8 cellular contexts compared by ENCODE assay signal in genomic region chr3:56467108-56467507, GRCh38. TPM values are rescaled to one million over a fixed set of nuclear protein-coding genes. Genes with fewer than 3 reads are reported as not detected.
DNase-seq lines count a peak whose midpoint lies in the region; ATAC-seq, FAIRE-seq and TF ChIP-seq lines count a peak whose summit lies in the region.

No MANE protein-coding gene starts in this region.

- peak overlapping the region; percentile 85 for H3K4me2 ChIP-seq in GM23338

- H3K4me3 Mint-ChIP-seq in GM23338, result peak overlapping the region; percentile 96
- peak overlapping the region; percentile 66 for H3K4me3 Mint-ChIP-seq in activated naive CD8-positive, alpha-beta T cell treated with anti-CD3 and anti-CD28 coated beads, Interleukin-2, amount 50 U/mL, for 24 hours

- H3K36me3 ChIP-seq in GM23338 (ENCODE audit: insufficient read depth), result no peaks in the 10 kb centered on the region
- H3K36me3 ChIP-seq in heart right ventricle, result no peaks in the 10 kb centered on the region
- H3K36me3 ChIP-seq in pancreas, result no peaks in the 10 kb centered on the region

- peaks cover 3% of the 10 kb centered on the region; the same call in 1 of the 2 replicates for H4K20me1 ChIP-seq in GM23338 (replicated peaks; ENCODE audit: insufficient read depth)

- H3K9me3 Mint-ChIP-seq in GM23338, result no peaks in the 10 kb centered on the region
- no peaks in the 10 kb centered on the region for H3K9me3 Mint-ChIP-seq in activated naive CD8-positive, alpha-beta T cell treated with anti-CD3 and anti-CD28 coated beads, Interleukin-2, amount 50 U/mL, for 24 hours

- 0 out of 2 replicates have a peak, but pooled peaks cover 5% of the 10 kb centered on the region for H3F3A ChIP-seq in GM23338 (replicated peaks; ENCODE audit: low read depth)

- H3K9me3 ChIP-seq in heart right ventricle, result no peaks in the 10 kb centered on the region
- no peaks in the 10 kb centered on the region for H3K9me3 ChIP-seq in pancreas

- peaks cover 14% of the 10 kb centered on the region for H3K4me1 Mint-ChIP-seq in GM23338
- H3K4me1 Mint-ChIP-seq in activated naive CD8-positive, alpha-beta T cell treated with anti-CD3 and anti-CD28 coated beads, Interleukin-2, amount 50 U/mL, for 24 hours, result peaks cover 5% of the 10 kb centered on the region

- ATAC-seq in GM23338 (peak; percentile 86), heart right ventricle (peak; percentile 59 to 96 (median 88)), pancreas (peak; percentile 92 to 98 (median 96)), GM18870 (IDR thresholded peaks at IDR 0.05; ENCODE audit: unreplicated experiment) (no peak), GM21367 (IDR thresholded peaks at IDR 0.05; ENCODE audit: unreplicated experiment) (no peak)
- peak; percentile 63 for ATAC-seq in activated naive CD8-positive, alpha-beta T cell treated with anti-CD3 and anti-CD28 coated beads, Interleukin-2, amount 50 U/mL, for 24 hours

- TF ChIP-seq CTCF in AG09319 (IDR thresholded peaks at IDR 0.05; ENCODE audit: low read depth, low read length), result no peak
- TF ChIP-seq CTCF in GM23338 (conservative IDR thresholded peaks at IDR 0.05; ENCODE audit: low read depth in 2 of 2), result no peak
- no peak for TF ChIP-seq CTCF in heart right ventricle (IDR thresholded peaks at IDR 0.05)
- no peak for TF ChIP-seq CTCF in pancreas (IDR thresholded peaks at IDR 0.05)

- intact Hi-C loops in heart right ventricle (cut with DNase I), result no loop called here
- intact Hi-C loops in pancreas (cut with DNase I), result no loop called here

- H3K4me1 ChIP-seq in GM23338 (ENCODE audit: insufficient read depth) (no peaks in the 10 kb centered on the region), heart right ventricle (peaks cover 0 to 11% (median 9%) of the 10 kb centered on the region in 9 donors), pancreas (no peaks in the 10 kb centered on the region)

- no peak for FAIRE-seq in pancreas (lab: Jason Lieb, UNC)

- H3K27ac Mint-ChIP-seq in GM23338, result peak overlapping the region; percentile 89
- H3K27ac Mint-ChIP-seq in activated naive CD8-positive, alpha-beta T cell treated with anti-CD3 and anti-CD28 coated beads, Interleukin-2, amount 50 U/mL, for 24 hours, result no peak overlapping the region

- H3K27me3 Mint-ChIP-seq in GM23338 (ENCODE audit: insufficient read depth, low read depth, poor library complexity), result peaks cover 2% of the 10 kb centered on the region
- peaks cover 66% of the 10 kb centered on the region for H3K27me3 Mint-ChIP-seq in activated naive CD8-positive, alpha-beta T cell treated with anti-CD3 and anti-CD28 coated beads, Interleukin-2, amount 50 U/mL, for 24 hours

- H3K36me3 Mint-ChIP-seq in GM23338 (ENCODE audit: low read depth), result no peaks in the 10 kb centered on the region; the same call in 2 of the 3 replicates
- H3K36me3 Mint-ChIP-seq in activated naive CD8-positive, alpha-beta T cell treated with anti-CD3 and anti-CD28 coated beads, Interleukin-2, amount 50 U/mL, for 24 hours (ENCODE audit: low read depth), result no peaks in the 10 kb centered on the region

- H3K27ac ChIP-seq in GM23338 (ENCODE audit: low read depth) (no peak overlapping the region), heart right ventricle (no peak overlapping the region), pancreas (no peak overlapping the region)

- H3K4me3 ChIP-seq in GM23338 (peak overlapping the region; percentile 74), heart right ventricle (peak overlapping the region; percentile 35 to 59 (median 52)), pancreas (peak overlapping the region; percentile 18 to 62 (median 52))

- DNase-seq in AG09319 (ENCODE audit: extremely low read depth, low read depth), result peak; percentile 1
- DNase-seq in GM23338 (ENCODE audit: low spot score), result peak; percentile 98
- peak; percentile 89 for DNase-seq in NCI-H226
- peak; percentile 37 for DNase-seq in activated naive CD8-positive, alpha-beta T cell treated with anti-CD3 and anti-CD28 coated beads, Interleukin-2, amount 50 U/mL, for 24 hours
- peak; percentile 33 to 76 for DNase-seq in heart right ventricle
- DNase-seq in pancreas, result peak; percentile 82 to 94 (median 91)

- H2AFZ ChIP-seq in GM23338, result peak overlapping the region; percentile 14; the same call in 1 of the 2 replicates

- WGBS in heart right ventricle, 2 donors, result 2% methylated on average over 14 of the region's 14 CpGs
- 1% methylated on average over 14 of the region's 14 CpGs for WGBS in pancreas, 2 donors

- peaks cover 46% of the 10 kb centered on the region for H3K79me2 ChIP-seq in GM23338 (replicated peaks; ENCODE audit: insufficient read depth)

- 0 out of 2 replicates have a peak, but pooled peaks cover under 1% of the 10 kb centered on the region for H3K9me2 ChIP-seq in GM23338 (ENCODE audit: insufficient read depth)

- H3K27me3 ChIP-seq in GM23338 (ENCODE audit: insufficient read depth) (no peaks in the 10 kb centered on the region), heart right ventricle (peaks cover 0 to 71% (median 42%) of the 10 kb centered on the region in 7 donors), pancreas (no peaks in the 10 kb centered on the region)

TF ChIP-seq in GM23338, 12 proteins besides CTCF, POLR2A, EP300 and RAD21:
- no peak for TF ChIP-seq STAT1 (IDR thresholded peaks at IDR 0.05; ENCODE audit: unreplicated experiment)
- no peak for TF ChIP-seq ZNF114 (CRISPR knock-in tag; IDR thresholded peaks at IDR 0.05)
- TF ChIP-seq NANOG (IDR thresholded peaks at IDR 0.05; ENCODE audit: borderline replicate concordance), result no peak
- no peak for TF ChIP-seq ZNF331 (CRISPR knock-in tag; IDR thresholded peaks at IDR 0.05; ENCODE audit: low read depth)
- 0 out of 2 replicates have a peak, but pooled peaks have one; percentile 22 for TF ChIP-seq POLR2AphosphoS5 (IDR thresholded peaks at IDR 0.05; ENCODE audit: low read depth)
- TF ChIP-seq ETS1 (IDR thresholded peaks at IDR 0.05), result no peak
- TF ChIP-seq CREB1 (CRISPR knock-in tag; IDR thresholded peaks at IDR 0.05; ENCODE audit: low read depth), result peak; percentile 68

RNA-seq across cellular contexts. Expression of gene ERC2, which starts 1.2 kb away (rescaled TPM):
- 11.8 and 12.2 TPM in 2 replicates for total RNA-seq in GM23338 (2014; rRNA removed; shearing (Covaris generic))
- polyA plus RNA-seq in GM23338 (2016; fragmentation: Nextera tagmentation; extraction: Ambion mirVana) (6.0 and 13.7 TPM in 2 replicates), heart right ventricle (1 to 10 TPM in 1 of 2 donors, under 1 TPM in 1; 0.22 to 1.1 TPM), pancreas (1 to 10 TPM; 1.2 to 1.4 TPM)
- total RNA-seq in heart right ventricle (1 to 10 TPM in 9 of 10 donors, under 1 TPM in 1; 0.22 to 4.2 (median 2.1) TPM), pancreas (1 to 10 TPM; 1.3 to 4.8 (median 2.6) TPM)

Comparison
In these comparisons a context has a peak if more than half of its experiments do, and no peak if none do; other contexts are left out.
1. DNase-seq: peak in every context shown above with its lines; median percentile 98 in GM23338; 91 in pancreas; 89 in NCI-H226; 54 in heart right ventricle; 37 in activated naive CD8-positive, alpha-beta T cell treated with anti-CD3 and anti-CD28 coated beads, Interleukin-2, amount 50 U/mL, for 24 hours; 1 in AG09319.
2. ATAC-seq: peak in GM23338 (single experiment), activated naive CD8-positive, alpha-beta T cell treated with anti-CD3 and anti-CD28 coated beads, Interleukin-2, amount 50 U/mL, for 24 hours (single experiment), heart right ventricle (8 of 8) and pancreas (4 of 4); none in GM18870 (single experiment) and GM21367 (single experiment).
3. Peak in every context shown above with its lines, with median percentiles within 50 percentile points of each other: H3K4me3 ChIP-seq.